Comparison of ENCODE assay signal across 9 cellular contexts in the genomic region with DNA sequence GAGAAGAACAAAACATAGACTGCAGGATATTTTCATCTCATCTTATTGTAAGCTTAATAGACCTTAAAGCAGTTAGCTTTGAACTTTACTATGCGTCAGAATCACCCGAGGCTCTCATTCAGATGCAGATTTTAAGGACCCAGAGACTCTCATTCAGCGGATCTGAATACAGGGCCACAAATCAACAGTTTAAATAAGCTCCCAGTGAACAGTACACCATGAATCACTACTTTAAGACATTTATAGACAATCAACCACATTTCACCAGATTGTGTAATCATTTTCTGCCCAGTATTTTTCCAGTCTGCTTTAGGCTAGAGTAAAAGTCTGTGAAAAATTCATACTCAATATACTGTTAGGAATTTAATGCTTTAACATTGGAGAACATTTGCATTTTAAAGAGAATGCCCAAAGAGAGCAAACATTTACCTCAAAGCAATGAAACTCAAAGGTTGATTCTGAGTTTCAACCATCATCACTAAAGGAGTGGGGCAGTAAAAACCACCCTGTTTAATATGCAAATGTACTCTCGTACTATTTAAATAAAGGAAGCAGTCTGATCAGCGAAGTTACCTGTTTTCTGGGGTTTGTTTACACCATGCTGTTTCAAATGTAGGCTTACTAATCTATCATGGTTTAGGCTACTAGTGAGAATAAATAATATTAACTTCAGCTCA. TPM values are rescaled to one million over a fixed set of nuclear protein-coding genes. Genes with fewer than 3 reads are reported as not detected.
DNase-seq lines count a peak whose midpoint lies in the region; ATAC-seq and TF ChIP-seq lines count a peak whose summit lies in the region.
"Had no signal": no experiment of that assay in that cellular context is flagged by ENCODE, and none has a peak within 500 bp of the region (broad histone marks: within the 10 kb centered on the region; RNA-seq: fewer than 3 reads in every experiment).

No MANE protein-coding gene starts in this region.

- H2BK15ac ChIP-seq in neuronal stem cell (ENCODE audit: low read length): no peak overlapping the region

- no peak overlapping the region for H3K18ac ChIP-seq in neuronal stem cell (ENCODE audit: low read length)

- DNase-seq in astrocyte of the hippocampus (ENCODE audit: low read depth, low spot score): peak; percentile 78
- DNase-seq in neuronal stem cell (ENCODE audit: low spot score): no peak
- no peak for DNase-seq in activated CD8-positive, alpha-beta memory T cell treated with anti-CD3 and anti-CD28 coated beads, Interleukin-2, amount 10 ng/mL, durations not matched to agents 7 days and 5 days
- DNase-seq in NCI-H2171 (lab: John Stamatoyannopoulos, UW): no peak
- no peak for DNase-seq in NCI-H2029 treated with DMSO at 0.1 percent for 48 hours (lab: John Stamatoyannopoulos, UW)

- peak; percentile 73 for ATAC-seq in GM18517 (IDR thresholded peaks at IDR 0.05; ENCODE audit: unreplicated experiment)
- peak; percentile 60 for ATAC-seq in HG03460 (IDR thresholded peaks at IDR 0.05; ENCODE audit: unreplicated experiment)
- no peak for ATAC-seq in GM18505 (IDR thresholded peaks at IDR 0.05; ENCODE audit: unreplicated experiment)
- ATAC-seq in activated CD8-positive, alpha-beta memory T cell treated with anti-CD3 and anti-CD28 coated beads, Interleukin-2, amount 10 ng/mL, durations not matched to agents 7 days and 5 days: no peak

- no peak overlapping the region for H2BK12ac ChIP-seq in neuronal stem cell (ENCODE audit: low read length)

- no peak overlapping the region for H4K8ac ChIP-seq in neuronal stem cell (ENCODE audit: low read depth, low read length)

- no peak overlapping the region for H3K27ac ChIP-seq in neuronal stem cell (replicated peaks; ENCODE audit: low read length)

- CTCF ChIA-PET in activated CD8-positive, alpha-beta memory T cell treated with anti-CD3 and anti-CD28 coated beads, Interleukin-2, amount 10 ng/mL, durations not matched to agents 7 days and 5 days (lab: Charles Lee): interaction anchor here (1.3 kb wide), 1 partner anchor 124 kb away, joined by 4 read pairs; no protein-coding TSS in a partner anchor

- no peak overlapping the region for H3K4ac ChIP-seq in neuronal stem cell (ENCODE audit: low read length)

- H3K9ac ChIP-seq in neuronal stem cell (ENCODE audit: low read depth, low read length, poor library complexity): no peak overlapping the region

- no peak overlapping the region for H3K4me2 ChIP-seq in neuronal stem cell (ENCODE audit: insufficient read depth, low read length, poor library complexity, severe bottlenecking)

- H3K4me3 Mint-ChIP-seq in activated CD8-positive, alpha-beta memory T cell treated with anti-CD3 and anti-CD28 coated beads, Interleukin-2, amount 10 ng/mL, durations not matched to agents 7 days and 5 days: no peak overlapping the region
- H3K4me3 Mint-ChIP-seq: activated naive CD8-positive, alpha-beta T cell had no signal

- H3K27me3 ChIP-seq in neuronal stem cell (ENCODE audit: control insufficient read depth in 3 of 3, insufficient read depth in 3 of 3, low read depth in 1 of 3, low read length in 3 of 3): no peaks in the 10 kb centered on the region

- WGBS in neuronal stem cell (ENCODE audit: extremely low coverage in 2 of 2, insufficient read length in 2 of 2, insufficient replicate concordance in 1 of 2), 2 donors: no CpG with 5 or more reads among the region's 5 CpGs

- no peak overlapping the region for H2BK5ac ChIP-seq in neuronal stem cell (ENCODE audit: low read length)

- no peak overlapping the region for H2AK5ac ChIP-seq in neuronal stem cell (ENCODE audit: low read depth, low read length)

- no peak overlapping the region for H3K14ac ChIP-seq in neuronal stem cell (ENCODE audit: low read length)

- H3K4me1 Mint-ChIP-seq in activated CD8-positive, alpha-beta memory T cell treated with anti-CD3 and anti-CD28 coated beads, Interleukin-2, amount 10 ng/mL, durations not matched to agents 7 days and 5 days: peaks cover 8% of the 10 kb centered on the region

- H3K23ac ChIP-seq in neuronal stem cell (ENCODE audit: low read depth, low read length, poor library complexity): no peak overlapping the region

- H3K36me3 Mint-ChIP-seq in activated CD8-positive, alpha-beta memory T cell treated with anti-CD3 and anti-CD28 coated beads, Interleukin-2, amount 10 ng/mL, durations not matched to agents 7 days and 5 days: peaks cover 2% of the 10 kb centered on the region

- no peak overlapping the region for H4K91ac ChIP-seq in neuronal stem cell (ENCODE audit: low read depth, low read length, poor library complexity)

- H3K79me1 ChIP-seq in neuronal stem cell (ENCODE audit: low read depth, low read length): no peaks in the 10 kb centered on the region

- H3K27me3 Mint-ChIP-seq in activated CD8-positive, alpha-beta memory T cell treated with anti-CD3 and anti-CD28 coated beads, Interleukin-2, amount 10 ng/mL, durations not matched to agents 7 days and 5 days: no peaks in the 10 kb centered on the region
- H3K27me3 Mint-ChIP-seq: activated naive CD8-positive, alpha-beta T cell had no signal

- no peak overlapping the region for H3K4me3 ChIP-seq in neuronal stem cell (ENCODE audit: low read length in 2 of 2)

- H2BK120ac ChIP-seq in neuronal stem cell (ENCODE audit: low read depth, low read length): no peak overlapping the region

- peak overlapping the region; percentile 56 for H2AFZ ChIP-seq in neuronal stem cell (ENCODE audit: low read length)

- H3K27ac Mint-ChIP-seq in activated CD8-positive, alpha-beta memory T cell treated with anti-CD3 and anti-CD28 coated beads, Interleukin-2, amount 10 ng/mL, durations not matched to agents 7 days and 5 days: no peak overlapping the region
- H3K27ac Mint-ChIP-seq: activated naive CD8-positive, alpha-beta T cell had no signal

- no peaks in the 10 kb centered on the region for H3K36me3 ChIP-seq in neuronal stem cell (replicated peaks in 1 of 2; ENCODE audit: control insufficient read depth in 2 of 2, insufficient read depth in 2 of 2, low read length in 2 of 2)

- no peak for TF ChIP-seq POLR2A in GM18505 (IDR thresholded peaks at IDR 0.05; ENCODE audit: borderline replicate concordance, extremely low read depth, insufficient read depth, insufficient read length)

- no peaks in the 10 kb centered on the region for H3K9me3 Mint-ChIP-seq in activated CD8-positive, alpha-beta memory T cell treated with anti-CD3 and anti-CD28 coated beads, Interleukin-2, amount 10 ng/mL, durations not matched to agents 7 days and 5 days (ENCODE audit: low read depth)

- H3K9me3 ChIP-seq in neuronal stem cell (replicated peaks in 1 of 2; ENCODE audit: control insufficient read depth in 2 of 2, insufficient read depth in 1 of 2, low read depth in 1 of 2, low read length in 2 of 2): no peaks in the 10 kb centered on the region

- peaks cover 9 to 18% of the 10 kb centered on the region in 2 donors for H3K4me1 ChIP-seq in neuronal stem cell (ENCODE audit: control insufficient read depth in 2 of 2, insufficient read depth in 1 of 2, low read depth in 1 of 2, low read length in 2 of 2)

RNA-seq across cellular contexts. Expression of a gene that starts 11.0 kb away (rescaled TPM):
- 0.28 TPM for polyA plus RNA-seq in neuronal stem cell (2013, experiment 1 of 2)
- 0.21 TPM for polyA plus RNA-seq in neuronal stem cell (2013, experiment 2 of 2)
- total RNA-seq in activated CD8-positive, alpha-beta memory T cell treated with anti-CD3 and anti-CD28 coated beads, Interleukin-2, amount 10 ng/mL, durations not matched to agents 7 days and 5 days: under 1 TPM in 1 of 2 experiments, not detected in 1; 0.33 TPM

RNA-seq across cellular contexts. Expression of a gene that starts 31.4 kb away (rescaled TPM):
- polyA plus RNA-seq in neuronal stem cell (2013, experiment 1 of 2): 12.1 TPM
- polyA plus RNA-seq in neuronal stem cell (2013, experiment 2 of 2): 12.2 TPM
- total RNA-seq in activated CD8-positive, alpha-beta memory T cell treated with anti-CD3 and anti-CD28 coated beads, Interleukin-2, amount 10 ng/mL, durations not matched to agents 7 days and 5 days: 10 to 100 TPM; 30.3 to 31.6 TPM

Comparison
In these comparisons a context has a peak if more than half of its experiments do, and no peak if none do; other contexts are left out.
1. ATAC-seq: peak in GM18517 (single experiment) and HG03460 (single experiment); none in GM18505 (single experiment) and activated CD8-positive, alpha-beta memory T cell treated with anti-CD3 and anti-CD28 coated beads, Interleukin-2, amount 10 ng/mL, durations not matched to agents 7 days and 5 days (single experiment).